In genomic region chr6:119347466-119348307, GRCh38 we compare ENCODE assay signal across 8 cellular contexts. TPM values are rescaled to one million over a fixed set of nuclear protein-coding genes. Genes with fewer than 3 reads are reported as not detected.
DNase-seq lines count a peak whose midpoint lies in the region; ATAC-seq and TF ChIP-seq lines count a peak whose summit lies in the region.

No MANE protein-coding gene starts in this region.

- WGBS in smooth muscle cell (ENCODE audit: low lambda C conversion rate) = 26% methylated on average over 24 of the region's 24 CpGs

- H3K9ac ChIP-seq in OCI-LY3 (ENCODE audit: low read length) (peak overlapping the region; percentile 97), smooth muscle cell (ENCODE audit: low read depth) (peak overlapping the region; percentile 90)

- H3K9me3 ChIP-seq in BE2C (no peaks in the 10 kb centered on the region), OCI-LY3 (ENCODE audit: insufficient read depth, low read length) (no peaks in the 10 kb centered on the region), ascending aorta (no peaks in the 10 kb centered on the region), iPS-18c (ENCODE audit: control insufficient read depth, insufficient read depth, low read length) (no peaks in the 10 kb centered on the region), smooth muscle cell (replicated peaks; ENCODE audit: low read depth) (no peaks in the 10 kb centered on the region)

- H3K4me3 ChIP-seq in BE2C (ENCODE audit: low read depth, low read length) = peak overlapping the region; percentile 89
- peak overlapping the region; percentile 86 for H3K4me3 ChIP-seq in OCI-LY3 (ENCODE audit: low read length)
- peak overlapping the region; percentile 97 to 98 for H3K4me3 ChIP-seq in ascending aorta
- peak overlapping the region; percentile 93 for H3K4me3 ChIP-seq in iPS-18c (ENCODE audit: insufficient read depth, low read depth, low read length)
- peak overlapping the region; percentile 90 for H3K4me3 ChIP-seq in smooth muscle cell

- H3F3A ChIP-seq in smooth muscle cell (ENCODE audit: low read depth) = no peaks in the 10 kb centered on the region

- no peak overlapping the region for H3K27ac ChIP-seq in OCI-LY3 (ENCODE audit: low read length)
- peak overlapping the region; percentile 93 to 94 for H3K27ac ChIP-seq in ascending aorta
- no peak overlapping the region for H3K27ac ChIP-seq in smooth muscle cell (ENCODE audit: low read depth)

- ATAC-seq in GM18867 (IDR thresholded peaks at IDR 0.05; ENCODE audit: unreplicated experiment) = peak; percentile 31
- peak; percentile 22 for ATAC-seq in HG03039 (IDR thresholded peaks at IDR 0.05; ENCODE audit: unreplicated experiment)

- H2AFZ ChIP-seq in OCI-LY3 (ENCODE audit: low read depth, low read length) = no peak overlapping the region
- H2AFZ ChIP-seq in smooth muscle cell (ENCODE audit: low read depth) = peak overlapping the region; percentile 95

- H3K4me2 ChIP-seq in OCI-LY3 (ENCODE audit: low read length) = peak overlapping the region; percentile 75
- H3K4me2 ChIP-seq in smooth muscle cell = peak overlapping the region; percentile 92

- H3K36me3 ChIP-seq in BE2C = peaks cover 17% of the 10 kb centered on the region
- peaks cover 2% of the 10 kb centered on the region for H3K36me3 ChIP-seq in OCI-LY3 (replicated peaks; ENCODE audit: low read depth, low read length)
- H3K36me3 ChIP-seq in ascending aorta = no peaks in the 10 kb centered on the region
- no peaks in the 10 kb centered on the region for H3K36me3 ChIP-seq in smooth muscle cell (ENCODE audit: low read depth)

- H3K4me1 ChIP-seq in BE2C = peaks cover 8% of the 10 kb centered on the region
- H3K4me1 ChIP-seq in OCI-LY3 (ENCODE audit: low read length) = peaks cover 22% of the 10 kb centered on the region
- H3K4me1 ChIP-seq in ascending aorta = peaks cover 0 to 8% of the 10 kb centered on the region in 2 donors
- H3K4me1 ChIP-seq in smooth muscle cell (ENCODE audit: low read depth) = no peaks in the 10 kb centered on the region

- H3K79me2 ChIP-seq in OCI-LY3 (ENCODE audit: low read length) (peaks cover 29% of the 10 kb centered on the region), smooth muscle cell (ENCODE audit: low read depth) (peaks cover 95% of the 10 kb centered on the region)

- H3K27me3 ChIP-seq in BE2C (no peaks in the 10 kb centered on the region), OCI-LY3 (ENCODE audit: low read depth, low read length) (no peaks in the 10 kb centered on the region), ascending aorta (no peaks in the 10 kb centered on the region), smooth muscle cell (ENCODE audit: low read depth) (no peaks in the 10 kb centered on the region)

- no peak for TF ChIP-seq CTCF in BE2C (IDR thresholded peaks at IDR 0.05; ENCODE audit: low read depth, low read length)
- no peak for TF ChIP-seq CTCF in OCI-LY3 (IDR thresholded peaks at IDR 0.05; ENCODE audit: low read depth, low read length)
- no peak for TF ChIP-seq CTCF in ascending aorta (IDR thresholded peaks at IDR 0.05)
- TF ChIP-seq CTCF in smooth muscle cell (IDR thresholded peaks at IDR 0.05; ENCODE audit: borderline replicate concordance, insufficient read depth, poor library complexity, severe bottlenecking) = no peak

- DNase-seq in BE2C (peak; percentile 55), ascending aorta (ENCODE audit: low spot score in 2 of 2) (peak; percentile 26 to 72), smooth muscle cell (lab: John Stamatoyannopoulos, UW; ENCODE audit: unreplicated experiment) (no peak), T1000 (lab: John Stamatoyannopoulos, UW) (no peak)

- H4K20me1 ChIP-seq in OCI-LY3 (ENCODE audit: insufficient read depth, low read length) = no peaks in the 10 kb centered on the region
- H4K20me1 ChIP-seq in smooth muscle cell (ENCODE audit: low read depth) = peaks cover 56% of the 10 kb centered on the region

- intact Hi-C loops in ascending aorta (cut with DNase I) = loop anchor here (2.0 to 5.0 kb wide), 3 partner anchors 200 to 455 kb away; partner anchors contain the start of gene ASF1A

RNA-seq across cellular contexts. Expression of gene MAN1A1, which starts 1.9 kb away (rescaled TPM):
- polyA plus RNA-seq in BE2C (2012; ENCODE audit: insufficient read depth, insufficient read length, low read depth) = 45.3 TPM
- total RNA-seq in ascending aorta = 75.5 TPM
- total RNA-seq in smooth muscle cell = 127 and 140 TPM in 2 replicates
- polyA plus RNA-seq in smooth muscle cell = 57.1 and 61.3 TPM in 2 replicates

Comparison
In these comparisons a context has a peak if more than half of its experiments do, and no peak if none do; other contexts are left out.
1. DNase-seq: peak in BE2C (single experiment) and ascending aorta (2 of 2); none in smooth muscle cell (single experiment) and T1000 (single experiment).
2. H3K27ac ChIP-seq: peak in ascending aorta (2 of 2); none in OCI-LY3 (single experiment) and smooth muscle cell (single experiment).
3. Peak in every context shown above with its lines, with median percentiles within 50 percentile points of each other: H3K4me3 ChIP-seq.